Comparison of ENCODE assay signal across 21 cellular contexts in the genomic region with DNA sequence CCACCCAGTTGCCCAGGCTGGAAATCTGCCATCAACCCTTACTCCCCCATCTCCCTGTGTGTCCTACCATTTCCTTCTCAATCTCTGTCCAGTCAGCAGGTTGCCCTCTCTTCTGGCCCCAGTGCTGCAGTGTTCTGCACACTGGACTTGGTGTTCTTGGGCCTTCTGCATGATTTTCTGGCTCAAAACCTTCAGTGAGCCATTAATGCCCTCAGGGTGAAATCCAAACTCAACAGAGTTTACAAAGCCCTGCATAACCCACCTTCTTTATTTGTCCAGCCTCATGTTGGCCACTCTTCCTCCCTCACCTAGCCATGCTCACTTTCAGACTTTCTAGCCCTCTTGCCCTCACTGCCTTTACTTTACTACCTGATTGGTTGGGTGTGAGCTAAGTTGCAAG. TPM values are rescaled to one million over a fixed set of nuclear protein-coding genes. Genes with fewer than 3 reads are reported as not detected.
"Had no signal": no experiment of that assay in that cellular context is flagged by ENCODE, and none has a peak within 500 bp of the region (broad histone marks: within the 10 kb centered on the region; RNA-seq: fewer than 3 reads in every experiment).

No MANE protein-coding gene starts in this region.

- DNase-seq: Karpas-422, KG1, MM.1S, NCI-H1092 treated with DMSO at 0.1 percent for 48 hours, NCI-H1436, NCI-H187, NCI-H2029, NCI-H2081 treated with DMSO at 0.1 percent for 48 hours, NCI-H2171, NCI-H226, NCI-H446, NCI-H510A, NCI-H524 treated with DMSO at 0.1 percent for 48 hours, NCI-H69, NCI-H774, SHP77 treated with DMSO at 0.1 percent for 48 hours, SJCRH30 had no signal

- H3K4me3 ChIP-seq: SJCRH30 had no signal

- H3K4me1 ChIP-seq: SJCRH30 had no signal

- ATAC-seq: Panc1, Right ventricle myocardium inferior, SK-N-SH treated with all-trans-retinoic acid at 6 μM for 48 hours had no signal

- H3K27ac ChIP-seq: SJCRH30 had no signal

- H3K36me3 ChIP-seq: SJCRH30 had no signal

- H3K27me3 ChIP-seq: SJCRH30 had no signal

RNA-seq across cellular contexts. Expression of gene GSTA3, which starts 5.0 kb away (rescaled TPM):
- total RNA-seq: HT-29, Right ventricle myocardium inferior, SJCRH30 had no signal
